Comparison of ENCODE assay signal across 19 cellular contexts in genomic region chr11:95768521-95768920, GRCh38. TPM values are rescaled to one million over a fixed set of nuclear protein-coding genes. Genes with fewer than 3 reads are reported as not detected.
A peak's percentile ranks its signal among the peaks of the same experiment; 100 is the strongest.
DNase-seq lines count a peak whose midpoint lies in the region; ATAC-seq and TF ChIP-seq lines count a peak whose summit lies in the region.
"Had no signal": no experiment of that assay in that cellular context is flagged by ENCODE, and none has a peak within 500 bp of the region (broad histone marks: within the 10 kb centered on the region; RNA-seq: fewer than 3 reads in every experiment).

No MANE protein-coding gene starts in this region.

- POLR2A ChIA-PET in activated CD4-positive, alpha-beta memory T cell treated with anti-CD3 and anti-CD28 coated beads for 36 hours (lab: Charles Lee): interaction anchor here (1.0 kb wide), 1 partner anchor 702 kb away, joined by 3 read pairs; the partner anchor contains the start of gene SRSF8
- POLR2A ChIA-PET in activated CD4-positive, alpha-beta memory T cell treated with anti-CD3 and anti-CD28 coated beads, Interleukin-2, amount 10 ng/mL, durations not matched to agents 7 days and 5 days (lab: Charles Lee): interaction anchor here (1.7 to 2.7 kb wide), 2 partner anchors 21 to 617 kb away, joined by 6 to 21 read pairs; partner anchors contain the start of genes CEP57 and FAM76B

- H3K36me3 Mint-ChIP-seq in activated naive CD8-positive, alpha-beta T cell: no peaks in the 10 kb centered on the region
- H3K36me3 Mint-ChIP-seq in activated naive CD8-positive, alpha-beta T cell treated with anti-CD3 and anti-CD28 coated beads, Interleukin-2, amount 50 U/mL, for 24 hours (ENCODE audit: low read depth): peaks cover 13% of the 10 kb centered on the region
- H3K36me3 Mint-ChIP-seq in activated CD4-positive, alpha-beta memory T cell treated with anti-CD3 and anti-CD28 coated beads for 36 hours: peaks cover 7% of the 10 kb centered on the region
- peaks cover 24% of the 10 kb centered on the region for H3K36me3 Mint-ChIP-seq in activated CD4-positive, alpha-beta memory T cell treated with anti-CD3 and anti-CD28 coated beads, Interleukin-2, amount 10 ng/mL, durations not matched to agents 7 days and 5 days (ENCODE audit: low read depth)

- no peak for ATAC-seq in activated naive CD8-positive, alpha-beta T cell treated with anti-CD3 and anti-CD28 coated beads, Interleukin-2, amount 50 U/mL, for 24 hours
- ATAC-seq in GM21619 (IDR thresholded peaks at IDR 0.05; ENCODE audit: unreplicated experiment) (no peak), GM19463 (IDR thresholded peaks at IDR 0.05; ENCODE audit: unreplicated experiment) (no peak)
- ATAC-seq: K562, SK-N-SH treated with all-trans-retinoic acid at 6 μM for 48 hours had no signal

- H3K4me1 Mint-ChIP-seq in activated naive CD8-positive, alpha-beta T cell (ENCODE audit: low read depth): peaks cover 2% of the 10 kb centered on the region
- H3K4me1 Mint-ChIP-seq in activated naive CD8-positive, alpha-beta T cell treated with anti-CD3 and anti-CD28 coated beads, Interleukin-2, amount 50 U/mL, for 24 hours: peaks cover 3% of the 10 kb centered on the region
- no peaks in the 10 kb centered on the region for H3K4me1 Mint-ChIP-seq in activated CD4-positive, alpha-beta memory T cell treated with anti-CD3 and anti-CD28 coated beads for 36 hours (ENCODE audit: low read depth)
- peaks cover 3% of the 10 kb centered on the region for H3K4me1 Mint-ChIP-seq in activated CD4-positive, alpha-beta memory T cell treated with anti-CD3 and anti-CD28 coated beads, Interleukin-2, amount 10 ng/mL, durations not matched to agents 7 days and 5 days
- H3K4me1 Mint-ChIP-seq: CD8-positive, alpha-beta memory T cell had no signal

- no peak overlapping the region for H3K4me3 ChIP-seq in fibroblast of villous mesenchyme (ENCODE audit: low read depth, low read length)
- H3K4me3 ChIP-seq: BLaER1 treated with 17β-estradiol and CSF1 and Interleukin-3, amounts not matched to agents 10 nM and 100 nM; K562 had no signal

- no peak for TF ChIP-seq CTCF in fibroblast of villous mesenchyme (IDR thresholded peaks at IDR 0.05; ENCODE audit: insufficient read depth, low read depth, low read length)

- no peaks in the 10 kb centered on the region for H3K9me3 Mint-ChIP-seq in activated naive CD8-positive, alpha-beta T cell (ENCODE audit: low read depth)
- no peaks in the 10 kb centered on the region for H3K9me3 Mint-ChIP-seq in activated naive CD8-positive, alpha-beta T cell treated with anti-CD3 and anti-CD28 coated beads, Interleukin-2, amount 50 U/mL, for 24 hours
- no peaks in the 10 kb centered on the region for H3K9me3 Mint-ChIP-seq in activated CD4-positive, alpha-beta memory T cell treated with anti-CD3 and anti-CD28 coated beads for 36 hours
- no peaks in the 10 kb centered on the region for H3K9me3 Mint-ChIP-seq in activated CD4-positive, alpha-beta memory T cell treated with anti-CD3 and anti-CD28 coated beads, Interleukin-2, amount 10 ng/mL, durations not matched to agents 7 days and 5 days
- H3K9me3 Mint-ChIP-seq: CD8-positive, alpha-beta memory T cell had no signal

- intact Hi-C loops in activated CD4-positive, alpha-beta memory T cell treated with anti-CD3 and anti-CD28 coated beads for 36 hours (cut with micrococcal nuclease): loop anchor here (10.0 kb wide), 1 partner anchor 1144 kb away; no protein-coding TSS in a partner anchor

- H3K27me3 Mint-ChIP-seq in activated naive CD8-positive, alpha-beta T cell: no peaks in the 10 kb centered on the region
- no peaks in the 10 kb centered on the region for H3K27me3 Mint-ChIP-seq in activated naive CD8-positive, alpha-beta T cell treated with anti-CD3 and anti-CD28 coated beads, Interleukin-2, amount 50 U/mL, for 24 hours
- H3K27me3 Mint-ChIP-seq in activated CD4-positive, alpha-beta memory T cell treated with anti-CD3 and anti-CD28 coated beads for 36 hours: no peaks in the 10 kb centered on the region
- H3K27me3 Mint-ChIP-seq in activated CD4-positive, alpha-beta memory T cell treated with anti-CD3 and anti-CD28 coated beads, Interleukin-2, amount 10 ng/mL, durations not matched to agents 7 days and 5 days: no peaks in the 10 kb centered on the region
- H3K27me3 Mint-ChIP-seq: CD8-positive, alpha-beta memory T cell had no signal

- H3K4me3 Mint-ChIP-seq in activated naive CD8-positive, alpha-beta T cell: no peak overlapping the region
- H3K4me3 Mint-ChIP-seq in activated naive CD8-positive, alpha-beta T cell treated with anti-CD3 and anti-CD28 coated beads, Interleukin-2, amount 50 U/mL, for 24 hours: no peak overlapping the region
- H3K4me3 Mint-ChIP-seq in activated CD4-positive, alpha-beta memory T cell treated with anti-CD3 and anti-CD28 coated beads for 36 hours: no peak overlapping the region
- no peak overlapping the region for H3K4me3 Mint-ChIP-seq in activated CD4-positive, alpha-beta memory T cell treated with anti-CD3 and anti-CD28 coated beads, Interleukin-2, amount 10 ng/mL, durations not matched to agents 7 days and 5 days
- H3K4me3 Mint-ChIP-seq: CD8-positive, alpha-beta memory T cell had no signal

- no peak for DNase-seq in activated naive CD8-positive, alpha-beta T cell treated with anti-CD3 and anti-CD28 coated beads, Interleukin-2, amount 50 U/mL, for 24 hours
- DNase-seq in NCI-H226 (peak; percentile 16), fibroblast of villous mesenchyme (ENCODE audit: low read depth) (peak; percentile 7)
- DNase-seq in activated CD4-positive, alpha-beta memory T cell treated with anti-CD3 and anti-CD28 coated beads for 36 hours: no peak
- no peak for DNase-seq in activated CD4-positive, alpha-beta memory T cell treated with anti-CD3 and anti-CD28 coated beads, Interleukin-2, amount 10 ng/mL, durations not matched to agents 7 days and 5 days
- DNase-seq: CD8-positive, alpha-beta memory T cell; DMS53; NCI-H1105; NCI-H2081; NCI-H510A treated with DMSO at 0.1 percent for 48 hours; NCI-H774; OCI-M1; SHP77 treated with DMSO at 0.1 percent for 48 hours had no signal

- CTCF ChIA-PET in activated CD4-positive, alpha-beta memory T cell treated with anti-CD3 and anti-CD28 coated beads for 36 hours (lab: Charles Lee): interaction anchor here (1.7 to 10.8 kb wide), 2 partner anchors 63 to 617 kb away, joined by 8 to 207 read pairs; no protein-coding TSS in a partner anchor
- CTCF ChIA-PET in activated CD4-positive, alpha-beta memory T cell treated with anti-CD3 and anti-CD28 coated beads, Interleukin-2, amount 10 ng/mL, durations not matched to agents 7 days and 5 days (lab: Charles Lee): interaction anchor here (11.7 kb wide), 1 partner anchor 613 kb away, joined by 129 read pairs; no protein-coding TSS in a partner anchor

- peak overlapping the region; percentile 36 for H3K27ac Mint-ChIP-seq in activated naive CD8-positive, alpha-beta T cell
- H3K27ac Mint-ChIP-seq in activated naive CD8-positive, alpha-beta T cell treated with anti-CD3 and anti-CD28 coated beads, Interleukin-2, amount 50 U/mL, for 24 hours: no peak overlapping the region
- H3K27ac Mint-ChIP-seq in activated CD4-positive, alpha-beta memory T cell treated with anti-CD3 and anti-CD28 coated beads for 36 hours: no peak overlapping the region
- no peak overlapping the region for H3K27ac Mint-ChIP-seq in activated CD4-positive, alpha-beta memory T cell treated with anti-CD3 and anti-CD28 coated beads, Interleukin-2, amount 10 ng/mL, durations not matched to agents 7 days and 5 days

RNA-seq across cellular contexts. Expression of gene FAM76B, which starts 21.1 kb away (rescaled TPM):
- 15.1 and 22.2 TPM in 2 replicates for total RNA-seq in fibroblast of villous mesenchyme
- 10 to 100 TPM; 45.0 to 45.9 TPM for total RNA-seq in activated CD4-positive, alpha-beta memory T cell treated with anti-CD3 and anti-CD28 coated beads for 36 hours
- 10 to 100 TPM; 48.1 to 51.5 TPM for total RNA-seq in activated CD4-positive, alpha-beta memory T cell treated with anti-CD3 and anti-CD28 coated beads, Interleukin-2, amount 10 ng/mL, durations not matched to agents 7 days and 5 days

RNA-seq across cellular contexts. Expression of gene CEP57, which starts 21.8 kb away (rescaled TPM):
- total RNA-seq in fibroblast of villous mesenchyme: 30.9 and 48.4 TPM in 2 replicates
- total RNA-seq in activated CD4-positive, alpha-beta memory T cell treated with anti-CD3 and anti-CD28 coated beads for 36 hours: 100 to 1,000 TPM; 115 to 117 TPM
- 100 to 1,000 TPM; 102 to 105 TPM for total RNA-seq in activated CD4-positive, alpha-beta memory T cell treated with anti-CD3 and anti-CD28 coated beads, Interleukin-2, amount 10 ng/mL, durations not matched to agents 7 days and 5 days

Comparison
In these comparisons a context has a peak if more than half of its experiments do, and no peak if none do; other contexts are left out.
1. DNase-seq: peak in NCI-H226 (single experiment) and fibroblast of villous mesenchyme (single experiment); none in activated naive CD8-positive, alpha-beta T cell treated with anti-CD3 and anti-CD28 coated beads, Interleukin-2, amount 50 U/mL, for 24 hours (single experiment), activated CD4-positive, alpha-beta memory T cell treated with anti-CD3 and anti-CD28 coated beads for 36 hours (single experiment) and activated CD4-positive, alpha-beta memory T cell treated with anti-CD3 and anti-CD28 coated beads, Interleukin-2, amount 10 ng/mL, durations not matched to agents 7 days and 5 days (single experiment).